ENCODE assay signal across 30 cellular contexts in genomic region chr19:38473201-38473600, GRCh38. TPM values are rescaled to one million over a fixed set of nuclear protein-coding genes. Genes with fewer than 3 reads are reported as not detected.
"Had no signal": no experiment of that assay in that cellular context is flagged by ENCODE, and none has a peak within 500 bp of the region (broad histone marks: within the 10 kb centered on the region; RNA-seq: fewer than 3 reads in every experiment).

No MANE protein-coding gene starts in this region.

- DNase-seq: colonic mucosa; cortex of kidney; effector CD8-positive, alpha-beta T cell; effector memory CD8-positive, alpha-beta T cell; endodermal cell; erythroblast; esophagus squamous epithelium; foreskin fibroblast; foreskin melanocyte; gastrocnemius medialis; glutamatergic neuron; head of caudate nucleus; heart right ventricle; hippocampal formation; left cardiac atrium; left ventricle myocardium superior; lower lobe of right lung; mesenchymal stem cell; midbrain had no signal

- H3K9me3 Mint-ChIP-seq: dendritic cell treated with granulocyte-macrophage colony-stimulating factor and Interleukin-4, amounts not matched to agents 40 ng/mL and 50 ng/mL, for 4 days; effector memory CD8-positive, alpha-beta T cell; endodermal cell had no signal

- H3K36me3 ChIP-seq: colonic mucosa, esophagus squamous epithelium, heart right ventricle, left lung, lower lobe of right lung had no signal

- H3K9me3 ChIP-seq: colonic mucosa, esophagus squamous epithelium, gastrocnemius medialis, heart right ventricle, left lung, lower lobe of right lung had no signal

- H3K27ac ChIP-seq: colonic mucosa, epithelial cell of prostate, esophagus squamous epithelium, heart right ventricle, left lung, lower lobe of right lung had no signal

- H3K4me3 ChIP-seq: colonic mucosa, esophagus squamous epithelium, gastrocnemius medialis, heart right ventricle, left lung, lower lobe of right lung had no signal

- H3K27me3 ChIP-seq: colonic mucosa, gastrocnemius medialis had no signal

- H3K4me3 Mint-ChIP-seq: dendritic cell treated with granulocyte-macrophage colony-stimulating factor and Interleukin-4, amounts not matched to agents 40 ng/mL and 50 ng/mL, for 4 days; effector memory CD8-positive, alpha-beta T cell; endodermal cell had no signal

- ATAC-seq: effector memory CD8-positive, alpha-beta T cell; esophagus mucosa; gastrocnemius medialis; left cardiac atrium; left lung; left ventricle myocardium superior; lower lobe of right lung had no signal

- FAIRE-seq: endometrium, islet of Langerhans, keratinocyte had no signal

- H3K4me1 ChIP-seq: colonic mucosa, esophagus squamous epithelium, heart right ventricle, left lung, lower lobe of right lung had no signal

- H3K27ac Mint-ChIP-seq: dendritic cell treated with granulocyte-macrophage colony-stimulating factor and Interleukin-4, amounts not matched to agents 40 ng/mL and 50 ng/mL, for 4 days; effector memory CD8-positive, alpha-beta T cell; endodermal cell had no signal

RNA-seq across cellular contexts. Expression of gene RYR1, which starts 39.7 kb away (rescaled TPM):
- total RNA-seq: dermis microvascular lymphatic vessel endothelial cell, lung microvascular endothelial cell had no signal

RNA-seq across cellular contexts. Expression of gene RASGRP4, which starts 47.2 kb away (rescaled TPM):
- total RNA-seq: dermis microvascular lymphatic vessel endothelial cell, glomerular endothelial cell, kidney epithelial cell, lung microvascular endothelial cell had no signal
- polyA plus RNA-seq: keratinocyte had no signal
